ENCODE assay signal across 8 cellular contexts in the genomic region with DNA sequence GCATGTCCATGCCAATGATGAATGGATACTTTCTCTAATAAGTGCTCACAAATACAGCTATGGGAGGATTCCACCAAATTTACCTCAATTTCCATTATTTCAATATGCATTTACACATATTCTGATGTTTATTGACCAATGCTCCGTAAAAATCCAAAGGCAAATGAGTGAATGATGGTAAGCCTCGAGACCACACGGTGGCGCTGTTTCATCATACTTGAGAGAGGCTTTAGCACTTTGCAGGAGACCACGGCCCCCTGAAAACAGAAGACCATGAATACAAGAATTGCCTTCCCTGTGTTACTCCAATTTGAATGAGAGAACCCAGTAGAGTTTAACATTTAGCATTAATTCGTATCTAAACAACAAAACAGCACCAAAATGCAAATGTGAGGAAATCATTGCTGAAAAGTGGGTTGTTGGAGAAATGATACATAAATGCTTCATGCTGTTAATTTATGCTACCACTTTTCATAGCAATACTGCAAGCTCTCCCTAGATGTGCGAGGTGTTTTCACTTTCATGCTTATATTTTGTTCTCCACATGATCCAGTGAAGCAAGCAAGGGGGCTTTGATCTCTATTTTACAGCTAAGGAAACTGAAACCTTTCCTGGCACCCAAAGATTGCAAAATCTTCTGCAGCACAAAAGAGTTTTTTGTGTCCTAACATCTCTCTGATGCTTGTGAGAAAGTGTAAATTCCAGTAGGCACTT. TPM values are rescaled to one million over a fixed set of nuclear protein-coding genes. Genes with fewer than 3 reads are reported as not detected.
DNase-seq lines count a peak whose midpoint lies in the region; ATAC-seq, FAIRE-seq and TF ChIP-seq lines count a peak whose summit lies in the region.

No MANE protein-coding gene starts in this region.

- H3K4me3 ChIP-seq in colonic mucosa (no peak overlapping the region), liver (ENCODE audit: low read depth in 1 of 3, low read length in 3 of 3) (no peak overlapping the region)

- TF ChIP-seq CTCF in colonic mucosa (IDR thresholded peaks at IDR 0.05) (peak; percentile 85), liver (IDR thresholded peaks at IDR 0.05; ENCODE audit: low read depth, low read length, missing input control) (peak; percentile 79)

- H3K9me3 ChIP-seq in colonic mucosa (no peaks in the 10 kb centered on the region), liver (ENCODE audit: control insufficient read depth in 4 of 4, low read length in 3 of 4) (no peaks in the 10 kb centered on the region)

- no peak overlapping the region for H3K27ac ChIP-seq in colonic mucosa
- no peak overlapping the region for H3K27ac ChIP-seq in liver (ENCODE audit: low read depth in 1 of 2, low read length in 2 of 2)

- DNase-seq in CD1c-positive myeloid dendritic cell (ENCODE audit: extremely low spot score) (peak; percentile 82), H54 (ENCODE audit: insufficient read length, low spot score) (peak; percentile 36), NCI-H226 (peak; percentile 59), colonic mucosa (peak; percentile 75)
- DNase-seq in activated CD4-positive, alpha-beta T cell treated with anti-CD3 and anti-CD28 coated beads for 4 hours = peak; percentile 45 to 62
- DNase-seq in stimulated activated CD4-positive, alpha-beta T cell treated with anti-CD3 and anti-CD28 coated beads, TNF-alpha, amount 100 ng/mL, for 24 hours (ENCODE audit: low read depth in 3 of 3) = peak; percentile 31 to 45 (median 35)

- H3K4me1 ChIP-seq in colonic mucosa (no peaks in the 10 kb centered on the region), liver (ENCODE audit: control insufficient read depth in 4 of 4, insufficient read depth in 4 of 4, low read length in 3 of 4) (peaks cover 0 to 18% (median 13%) of the 10 kb centered on the region in 4 donors)

- TF ChIP-seq RAD21 in liver (IDR thresholded peaks at IDR 0.05) = peak; percentile 91 to 95

- H3K36me3 ChIP-seq in colonic mucosa = no peaks in the 10 kb centered on the region
- H3K36me3 ChIP-seq in liver (ENCODE audit: control insufficient read depth in 4 of 4, insufficient read depth in 3 of 4, low read depth in 1 of 4, low read length in 3 of 4) = no peaks in the 10 kb centered on the region

- 1% methylated on average over 7 of the region's 7 CpGs for WGBS in liver

- no peak for FAIRE-seq in H54 (lab: Jason Lieb, UNC)

- no peaks in the 10 kb centered on the region for H3K27me3 ChIP-seq in colonic mucosa
- H3K27me3 ChIP-seq in liver (ENCODE audit: control insufficient read depth in 4 of 4, insufficient read depth in 4 of 4, low read length in 3 of 4) = no peaks in the 10 kb centered on the region

- TF ChIP-seq POLR2A in H54 (IDR thresholded peaks at IDR 0.05; ENCODE audit: low read depth, low read length) = no peak

- no peak for ATAC-seq in HG02852 (IDR thresholded peaks at IDR 0.05; ENCODE audit: unreplicated experiment)

- intact Hi-C loops in colonic mucosa (cut with DNase I) = loop anchor here (2.0 kb wide), 1 partner anchor 184 kb away; no protein-coding TSS in a partner anchor

- H3K9ac ChIP-seq in colonic mucosa (ENCODE audit: low read depth in 2 of 2, low read length in 2 of 2) (no peak overlapping the region), liver (ENCODE audit: low read depth in 1 of 2, low read length in 2 of 2) (no peak overlapping the region)

TF ChIP-seq in liver, 16 proteins besides CTCF, POLR2A, EP300 and RAD21:
- TF ChIP-seq, protein P1, sequence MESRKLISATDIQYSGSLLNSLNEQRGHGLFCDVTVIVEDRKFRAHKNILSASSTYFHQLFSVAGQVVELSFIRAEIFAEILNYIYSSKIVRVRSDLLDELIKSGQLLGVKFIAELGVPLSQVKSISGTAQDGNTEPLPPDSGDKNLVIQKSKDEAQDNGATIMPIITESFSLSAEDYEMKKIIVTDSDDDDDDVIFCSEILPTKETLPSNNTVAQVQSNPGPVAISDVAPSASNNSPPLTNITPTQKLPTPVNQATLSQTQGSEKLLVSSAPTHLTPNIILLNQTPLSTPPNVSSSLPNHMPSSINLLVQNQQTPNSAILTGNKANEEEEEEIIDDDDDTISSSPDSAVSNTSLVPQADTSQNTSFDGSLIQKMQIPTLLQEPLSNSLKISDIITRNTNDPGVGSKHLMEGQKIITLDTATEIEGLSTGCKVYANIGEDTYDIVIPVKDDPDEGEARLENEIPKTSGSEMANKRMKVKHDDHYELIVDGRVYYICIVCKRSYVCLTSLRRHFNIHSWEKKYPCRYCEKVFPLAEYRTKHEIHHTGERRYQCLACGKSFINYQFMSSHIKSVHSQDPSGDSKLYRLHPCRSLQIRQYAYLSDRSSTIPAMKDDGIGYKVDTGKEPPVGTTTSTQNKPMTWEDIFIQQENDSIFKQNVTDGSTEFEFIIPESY (IDR thresholded peaks at IDR 0.05) = no peak
- no peak for TF ChIP-seq FOXA2 (IDR thresholded peaks at IDR 0.05)
- no peak for TF ChIP-seq GABPA (IDR thresholded peaks at IDR 0.05 in 1 of 2, conservative IDR thresholded peaks at IDR 0.05 in 1 of 2)
- no peak for TF ChIP-seq RXRA (IDR thresholded peaks at IDR 0.05)
- no peak for TF ChIP-seq HNF4G (IDR thresholded peaks at IDR 0.05)
- TF ChIP-seq SP1 (IDR thresholded peaks at IDR 0.05) = no peak

RNA-seq across cellular contexts. Expression of a gene that starts 35.4 kb away (rescaled TPM):
- total RNA-seq in colonic mucosa (1 to 10 TPM; 1.1 to 1.9 TPM), liver (under 1 TPM; 0.47 to 0.67 TPM)
- under 1 TPM; 0.06 to 0.23 TPM for polyA plus RNA-seq in liver
